ENCODE assay signal across 1 cellular context in the genomic region with DNA sequence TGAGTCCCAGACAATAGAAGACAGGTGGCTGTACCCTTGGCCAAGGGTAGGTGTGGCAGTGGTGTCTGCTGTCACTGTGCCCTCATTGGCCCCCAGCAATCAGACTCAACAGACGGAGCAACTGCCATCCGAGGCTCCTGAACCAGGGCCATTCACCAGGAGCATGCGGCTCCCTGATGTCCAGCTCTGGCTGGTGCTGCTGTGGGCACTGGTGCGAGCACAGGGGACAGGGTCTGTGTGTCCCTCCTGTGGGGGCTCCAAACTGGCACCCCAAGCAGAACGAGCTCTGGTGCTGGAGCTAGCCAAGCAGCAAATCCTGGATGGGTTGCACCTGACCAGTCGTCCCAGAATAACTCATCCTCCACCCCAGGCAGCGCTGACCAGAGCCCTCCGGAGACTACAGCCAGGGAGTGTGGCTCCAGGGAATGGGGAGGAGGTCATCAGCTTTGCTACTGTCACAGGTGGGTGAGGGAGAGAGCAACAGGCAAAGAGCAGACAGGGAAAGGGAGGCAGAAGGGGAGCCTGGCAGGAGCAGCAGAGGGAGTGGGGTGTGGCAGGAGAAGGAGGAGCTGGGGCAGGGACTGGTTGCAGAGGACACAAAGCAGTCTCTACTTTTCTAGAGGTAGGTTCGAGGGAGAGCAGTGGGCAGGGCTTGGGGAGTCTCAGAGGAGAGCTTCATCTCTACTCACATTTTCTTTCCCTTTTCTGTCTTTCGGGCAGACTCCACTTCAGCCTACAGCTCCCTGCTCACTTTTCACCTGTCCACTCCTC.
TF ChIP-seq lines count a peak whose summit lies in the region.

No MANE protein-coding gene starts in this region.

TF ChIP-seq in K562, 482 proteins besides CTCF, POLR2A, EP300 and RAD21 (continues in another document):
- TF ChIP-seq BCL6 (CRISPR knock-in tag; IDR thresholded peaks at IDR 0.05) (no peak), POLR2G (IDR thresholded peaks at IDR 0.05; ENCODE audit: low read depth, low read length) (peak; percentile 87), ILK (tag; IDR thresholded peaks at IDR 0.05; ENCODE audit: borderline replicate concordance, low read depth) (no peak), NFRKB (IDR thresholded peaks at IDR 0.05; ENCODE audit: low read depth) (peak; percentile 85; the same call in 1 of the 2 replicates), RAD51 (IDR thresholded peaks at IDR 0.05; ENCODE audit: borderline replicate concordance, low read depth) (no peak), ZNF143 (CRISPR knock-in tag; IDR thresholded peaks at IDR 0.05) (no peak), HMG20A (CRISPR knock-in tag; conservative IDR thresholded peaks at IDR 0.05) (no peak), KLF6 (CRISPR knock-in tag; IDR thresholded peaks at IDR 0.05; ENCODE audit: borderline replicate concordance) (no peak), ETV5 (CRISPR knock-in tag; IDR thresholded peaks at IDR 0.05; ENCODE audit: low read depth) (0 out of 2 replicates have a peak, but pooled peaks have one; percentile 40), HIVEP1 (CRISPR knock-in tag; IDR thresholded peaks at IDR 0.05) (no peak), NFIX (CRISPR knock-in tag; IDR thresholded peaks at IDR 0.05; ENCODE audit: low read depth) (no peak), KDM2B (CRISPR knock-in tag; IDR thresholded peaks at IDR 0.05) (no peak), ZC3H4 (CRISPR knock-in tag; IDR thresholded peaks at IDR 0.05; ENCODE audit: borderline replicate concordance) (0 out of 2 replicates have a peak, but pooled peaks have one; percentile 29), MEF2A (IDR thresholded peaks at IDR 0.05; ENCODE audit: control insufficient read depth, low read depth, low read length) (no peak), POLR3G (IDR thresholded peaks at IDR 0.05; ENCODE audit: extremely low read depth, insufficient read length, insufficient replicate concordance) (no peak), KLF1 (tag; IDR thresholded peaks at IDR 0.05) (no peak), NUFIP1 (IDR thresholded peaks at IDR 0.05; ENCODE audit: partially characterized antibody) (no peak), TAL1 (IDR thresholded peaks at IDR 0.05) (no peak), RB1 (IDR thresholded peaks at IDR 0.05; ENCODE audit: low read depth) (no peak), ZNF354B (CRISPR knock-in tag; IDR thresholded peaks at IDR 0.05) (no peak), GTF2A2 (tag; IDR thresholded peaks at IDR 0.05) (no peak), HNRNPUL1 (IDR thresholded peaks at IDR 0.05; ENCODE audit: low read length) (no peak), IFI16 (CRISPR knock-in tag; IDR thresholded peaks at IDR 0.05) (no peak), FOS (IDR thresholded peaks at IDR 0.05; ENCODE audit: extremely low read depth, insufficient read length) (no peak), SMAD4 (CRISPR knock-in tag; conservative IDR thresholded peaks at IDR 0.05) (no peak), CBX1 (IDR thresholded peaks at IDR 0.05; ENCODE audit: low read depth) (0 out of 2 replicates have a peak, but pooled peaks have one; percentile 0), KAT7 (CRISPR knock-in tag; IDR thresholded peaks at IDR 0.05; ENCODE audit: borderline replicate concordance) (peak; percentile 78; the same call in 1 of the 2 replicates), CAMTA2 (CRISPR knock-in tag; conservative IDR thresholded peaks at IDR 0.05) (no peak), LARP7 (IDR thresholded peaks at IDR 0.05) (0 out of 2 replicates have a peak, but pooled peaks have one; percentile 18), NCOR1 (IDR thresholded peaks at IDR 0.05) (no peak), SRSF1 (IDR thresholded peaks at IDR 0.05; ENCODE audit: low read depth, low read length) (no peak), PHF20 (IDR thresholded peaks at IDR 0.05; ENCODE audit: partially characterized antibody) (no peak), MAFK (IDR thresholded peaks at IDR 0.05; ENCODE audit: low read length) (no peak), NFATC3 (IDR thresholded peaks at IDR 0.05) (no peak), ZNF668 (CRISPR knock-in tag; IDR thresholded peaks at IDR 0.05) (0 out of 2 replicates have a peak, but pooled peaks have one; percentile 41), SP1 (CRISPR knock-in tag; IDR thresholded peaks at IDR 0.05) (0 out of 2 replicates have a peak, but pooled peaks have one; percentile 9), JUN (IDR thresholded peaks at IDR 0.05; ENCODE audit: borderline replicate concordance, low read depth, low read length) (no peak), JUN (CRISPR knock-in tag; IDR thresholded peaks at IDR 0.05; ENCODE audit: borderline replicate concordance) (0 out of 2 replicates have a peak, but pooled peaks have one; percentile 15), ZNF134 (CRISPR knock-in tag; conservative IDR thresholded peaks at IDR 0.05) (no peak), TAF7 (tag; IDR thresholded peaks at IDR 0.05) (peak; percentile 58; the same call in 1 of the 2 replicates)
- TF ChIP-seq, protein P1, sequence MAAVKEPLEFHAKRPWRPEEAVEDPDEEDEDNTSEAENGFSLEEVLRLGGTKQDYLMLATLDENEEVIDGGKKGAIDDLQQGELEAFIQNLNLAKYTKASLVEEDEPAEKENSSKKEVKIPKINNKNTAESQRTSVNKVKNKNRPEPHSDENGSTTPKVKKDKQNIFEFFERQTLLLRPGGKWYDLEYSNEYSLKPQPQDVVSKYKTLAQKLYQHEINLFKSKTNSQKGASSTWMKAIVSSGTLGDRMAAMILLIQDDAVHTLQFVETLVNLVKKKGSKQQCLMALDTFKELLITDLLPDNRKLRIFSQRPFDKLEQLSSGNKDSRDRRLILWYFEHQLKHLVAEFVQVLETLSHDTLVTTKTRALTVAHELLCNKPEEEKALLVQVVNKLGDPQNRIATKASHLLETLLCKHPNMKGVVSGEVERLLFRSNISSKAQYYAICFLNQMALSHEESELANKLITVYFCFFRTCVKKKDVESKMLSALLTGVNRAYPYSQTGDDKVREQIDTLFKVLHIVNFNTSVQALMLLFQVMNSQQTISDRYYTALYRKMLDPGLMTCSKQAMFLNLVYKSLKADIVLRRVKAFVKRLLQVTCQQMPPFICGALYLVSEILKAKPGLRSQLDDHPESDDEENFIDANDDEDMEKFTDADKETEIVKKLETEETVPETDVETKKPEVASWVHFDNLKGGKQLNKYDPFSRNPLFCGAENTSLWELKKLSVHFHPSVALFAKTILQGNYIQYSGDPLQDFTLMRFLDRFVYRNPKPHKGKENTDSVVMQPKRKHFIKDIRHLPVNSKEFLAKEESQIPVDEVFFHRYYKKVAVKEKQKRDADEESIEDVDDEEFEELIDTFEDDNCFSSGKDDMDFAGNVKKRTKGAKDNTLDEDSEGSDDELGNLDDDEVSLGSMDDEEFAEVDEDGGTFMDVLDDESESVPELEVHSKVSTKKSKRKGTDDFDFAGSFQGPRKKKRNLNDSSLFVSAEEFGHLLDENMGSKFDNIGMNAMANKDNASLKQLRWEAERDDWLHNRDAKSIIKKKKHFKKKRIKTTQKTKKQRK (IDR thresholded peaks at IDR 0.05; ENCODE audit: borderline replicate concordance, low read depth, low read length), result no peak
- TF ChIP-seq, protein P2, sequence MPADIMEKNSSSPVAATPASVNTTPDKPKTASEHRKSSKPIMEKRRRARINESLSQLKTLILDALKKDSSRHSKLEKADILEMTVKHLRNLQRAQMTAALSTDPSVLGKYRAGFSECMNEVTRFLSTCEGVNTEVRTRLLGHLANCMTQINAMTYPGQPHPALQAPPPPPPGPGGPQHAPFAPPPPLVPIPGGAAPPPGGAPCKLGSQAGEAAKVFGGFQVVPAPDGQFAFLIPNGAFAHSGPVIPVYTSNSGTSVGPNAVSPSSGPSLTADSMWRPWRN (IDR thresholded peaks at IDR 0.05; ENCODE audit: low read depth), result no peak
- TF ChIP-seq, protein P3, sequence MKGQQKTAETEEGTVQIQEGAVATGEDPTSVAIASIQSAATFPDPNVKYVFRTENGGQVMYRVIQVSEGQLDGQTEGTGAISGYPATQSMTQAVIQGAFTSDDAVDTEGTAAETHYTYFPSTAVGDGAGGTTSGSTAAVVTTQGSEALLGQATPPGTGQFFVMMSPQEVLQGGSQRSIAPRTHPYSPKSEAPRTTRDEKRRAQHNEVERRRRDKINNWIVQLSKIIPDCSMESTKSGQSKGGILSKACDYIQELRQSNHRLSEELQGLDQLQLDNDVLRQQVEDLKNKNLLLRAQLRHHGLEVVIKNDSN (CRISPR knock-in tag; IDR thresholded peaks at IDR 0.05), result peak; percentile 10; the same call in 1 of the 2 replicates
- TF ChIP-seq, protein P4, sequence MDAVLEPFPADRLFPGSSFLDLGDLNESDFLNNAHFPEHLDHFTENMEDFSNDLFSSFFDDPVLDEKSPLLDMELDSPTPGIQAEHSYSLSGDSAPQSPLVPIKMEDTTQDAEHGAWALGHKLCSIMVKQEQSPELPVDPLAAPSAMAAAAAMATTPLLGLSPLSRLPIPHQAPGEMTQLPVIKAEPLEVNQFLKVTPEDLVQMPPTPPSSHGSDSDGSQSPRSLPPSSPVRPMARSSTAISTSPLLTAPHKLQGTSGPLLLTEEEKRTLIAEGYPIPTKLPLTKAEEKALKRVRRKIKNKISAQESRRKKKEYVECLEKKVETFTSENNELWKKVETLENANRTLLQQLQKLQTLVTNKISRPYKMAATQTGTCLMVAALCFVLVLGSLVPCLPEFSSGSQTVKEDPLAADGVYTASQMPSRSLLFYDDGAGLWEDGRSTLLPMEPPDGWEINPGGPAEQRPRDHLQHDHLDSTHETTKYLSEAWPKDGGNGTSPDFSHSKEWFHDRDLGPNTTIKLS (IDR thresholded peaks at IDR 0.05; ENCODE audit: borderline replicate concordance, low read depth), result no peak
- TF ChIP-seq, protein P5, sequence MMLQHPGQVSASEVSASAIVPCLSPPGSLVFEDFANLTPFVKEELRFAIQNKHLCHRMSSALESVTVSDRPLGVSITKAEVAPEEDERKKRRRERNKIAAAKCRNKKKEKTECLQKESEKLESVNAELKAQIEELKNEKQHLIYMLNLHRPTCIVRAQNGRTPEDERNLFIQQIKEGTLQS (IDR thresholded peaks at IDR 0.05), result no peak
- TF ChIP-seq, protein P5 (CRISPR knock-in tag; conservative IDR thresholded peaks at IDR 0.05), result no peak
- TF ChIP-seq, protein P6, sequence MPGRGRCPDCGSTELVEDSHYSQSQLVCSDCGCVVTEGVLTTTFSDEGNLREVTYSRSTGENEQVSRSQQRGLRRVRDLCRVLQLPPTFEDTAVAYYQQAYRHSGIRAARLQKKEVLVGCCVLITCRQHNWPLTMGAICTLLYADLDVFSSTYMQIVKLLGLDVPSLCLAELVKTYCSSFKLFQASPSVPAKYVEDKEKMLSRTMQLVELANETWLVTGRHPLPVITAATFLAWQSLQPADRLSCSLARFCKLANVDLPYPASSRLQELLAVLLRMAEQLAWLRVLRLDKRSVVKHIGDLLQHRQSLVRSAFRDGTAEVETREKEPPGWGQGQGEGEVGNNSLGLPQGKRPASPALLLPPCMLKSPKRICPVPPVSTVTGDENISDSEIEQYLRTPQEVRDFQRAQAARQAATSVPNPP (IDR thresholded peaks at IDR 0.05; ENCODE audit: borderline replicate concordance, insufficient read depth, insufficient read length), result no peak
- TF ChIP-seq, protein P7, sequence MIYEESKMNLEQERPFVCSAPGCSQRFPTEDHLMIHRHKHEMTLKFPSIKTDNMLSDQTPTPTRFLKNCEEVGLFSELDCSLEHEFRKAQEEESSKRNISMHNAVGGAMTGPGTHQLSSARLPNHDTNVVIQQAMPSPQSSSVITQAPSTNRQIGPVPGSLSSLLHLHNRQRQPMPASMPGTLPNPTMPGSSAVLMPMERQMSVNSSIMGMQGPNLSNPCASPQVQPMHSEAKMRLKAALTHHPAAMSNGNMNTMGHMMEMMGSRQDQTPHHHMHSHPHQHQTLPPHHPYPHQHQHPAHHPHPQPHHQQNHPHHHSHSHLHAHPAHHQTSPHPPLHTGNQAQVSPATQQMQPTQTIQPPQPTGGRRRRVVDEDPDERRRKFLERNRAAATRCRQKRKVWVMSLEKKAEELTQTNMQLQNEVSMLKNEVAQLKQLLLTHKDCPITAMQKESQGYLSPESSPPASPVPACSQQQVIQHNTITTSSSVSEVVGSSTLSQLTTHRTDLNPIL (CRISPR knock-in tag; IDR thresholded peaks at IDR 0.05), result no peak
- TF ChIP-seq, protein P8, sequence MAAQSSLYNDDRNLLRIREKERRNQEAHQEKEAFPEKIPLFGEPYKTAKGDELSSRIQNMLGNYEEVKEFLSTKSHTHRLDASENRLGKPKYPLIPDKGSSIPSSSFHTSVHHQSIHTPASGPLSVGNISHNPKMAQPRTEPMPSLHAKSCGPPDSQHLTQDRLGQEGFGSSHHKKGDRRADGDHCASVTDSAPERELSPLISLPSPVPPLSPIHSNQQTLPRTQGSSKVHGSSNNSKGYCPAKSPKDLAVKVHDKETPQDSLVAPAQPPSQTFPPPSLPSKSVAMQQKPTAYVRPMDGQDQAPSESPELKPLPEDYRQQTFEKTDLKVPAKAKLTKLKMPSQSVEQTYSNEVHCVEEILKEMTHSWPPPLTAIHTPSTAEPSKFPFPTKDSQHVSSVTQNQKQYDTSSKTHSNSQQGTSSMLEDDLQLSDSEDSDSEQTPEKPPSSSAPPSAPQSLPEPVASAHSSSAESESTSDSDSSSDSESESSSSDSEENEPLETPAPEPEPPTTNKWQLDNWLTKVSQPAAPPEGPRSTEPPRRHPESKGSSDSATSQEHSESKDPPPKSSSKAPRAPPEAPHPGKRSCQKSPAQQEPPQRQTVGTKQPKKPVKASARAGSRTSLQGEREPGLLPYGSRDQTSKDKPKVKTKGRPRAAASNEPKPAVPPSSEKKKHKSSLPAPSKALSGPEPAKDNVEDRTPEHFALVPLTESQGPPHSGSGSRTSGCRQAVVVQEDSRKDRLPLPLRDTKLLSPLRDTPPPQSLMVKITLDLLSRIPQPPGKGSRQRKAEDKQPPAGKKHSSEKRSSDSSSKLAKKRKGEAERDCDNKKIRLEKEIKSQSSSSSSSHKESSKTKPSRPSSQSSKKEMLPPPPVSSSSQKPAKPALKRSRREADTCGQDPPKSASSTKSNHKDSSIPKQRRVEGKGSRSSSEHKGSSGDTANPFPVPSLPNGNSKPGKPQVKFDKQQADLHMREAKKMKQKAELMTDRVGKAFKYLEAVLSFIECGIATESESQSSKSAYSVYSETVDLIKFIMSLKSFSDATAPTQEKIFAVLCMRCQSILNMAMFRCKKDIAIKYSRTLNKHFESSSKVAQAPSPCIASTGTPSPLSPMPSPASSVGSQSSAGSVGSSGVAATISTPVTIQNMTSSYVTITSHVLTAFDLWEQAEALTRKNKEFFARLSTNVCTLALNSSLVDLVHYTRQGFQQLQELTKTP (IDR thresholded peaks at IDR 0.05; ENCODE audit: low read depth in 1 of 2, partially characterized antibody in 2 of 2), result no peak
- TF ChIP-seq, protein P9, sequence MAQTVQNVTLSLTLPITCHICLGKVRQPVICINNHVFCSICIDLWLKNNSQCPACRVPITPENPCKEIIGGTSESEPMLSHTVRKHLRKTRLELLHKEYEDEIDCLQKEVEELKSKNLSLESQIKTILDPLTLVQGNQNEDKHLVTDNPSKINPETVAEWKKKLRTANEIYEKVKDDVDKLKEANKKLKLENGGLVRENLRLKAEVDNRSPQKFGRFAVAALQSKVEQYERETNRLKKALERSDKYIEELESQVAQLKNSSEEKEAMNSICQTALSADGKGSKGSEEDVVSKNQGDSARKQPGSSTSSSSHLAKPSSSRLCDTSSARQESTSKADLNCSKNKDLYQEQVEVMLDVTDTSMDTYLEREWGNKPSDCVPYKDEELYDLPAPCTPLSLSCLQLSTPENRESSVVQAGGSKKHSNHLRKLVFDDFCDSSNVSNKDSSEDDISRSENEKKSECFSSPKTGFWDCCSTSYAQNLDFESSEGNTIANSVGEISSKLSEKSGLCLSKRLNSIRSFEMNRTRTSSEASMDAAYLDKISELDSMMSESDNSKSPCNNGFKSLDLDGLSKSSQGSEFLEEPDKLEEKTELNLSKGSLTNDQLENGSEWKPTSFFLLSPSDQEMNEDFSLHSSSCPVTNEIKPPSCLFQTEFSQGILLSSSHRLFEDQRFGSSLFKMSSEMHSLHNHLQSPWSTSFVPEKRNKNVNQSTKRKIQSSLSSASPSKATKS (CRISPR knock-in tag; IDR thresholded peaks at IDR 0.05), result no peak
